ENCODE assay signal across 10 cellular contexts in the genomic region with DNA sequence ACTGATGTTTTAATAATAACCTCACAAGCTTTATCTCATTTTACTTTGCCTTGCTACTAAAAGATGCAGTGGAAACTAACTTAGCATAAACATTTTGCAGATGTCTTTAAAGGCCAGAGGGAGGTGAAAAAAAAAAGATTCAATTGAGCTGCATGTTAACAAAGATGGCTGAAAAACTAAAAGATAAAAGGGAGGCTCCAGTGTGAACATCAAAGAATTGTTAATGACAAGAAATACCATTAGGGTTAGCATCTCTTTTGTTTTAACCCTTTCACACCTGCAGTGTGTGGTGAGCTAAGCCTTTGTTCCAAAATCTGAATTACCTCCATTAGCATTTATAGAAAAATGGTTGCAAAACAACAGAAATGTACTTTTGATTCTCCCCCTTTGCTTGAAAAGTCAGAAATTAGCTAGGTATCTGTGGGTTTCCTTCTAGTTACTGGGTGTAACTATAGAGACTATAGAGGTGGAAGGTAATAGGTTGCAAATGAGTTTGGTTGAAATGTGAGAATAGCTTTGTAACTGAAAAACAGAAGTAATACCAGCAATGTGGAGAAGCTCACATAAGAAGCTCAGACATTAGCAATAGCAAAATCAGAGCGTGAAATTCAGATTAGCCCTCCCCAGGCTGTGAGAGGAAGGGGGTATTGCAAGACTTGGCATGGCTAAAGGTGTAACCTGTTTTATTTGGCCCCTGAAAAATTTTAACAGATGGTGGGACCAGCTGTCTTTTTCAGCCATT. TPM values are rescaled to one million over a fixed set of nuclear protein-coding genes. Genes with fewer than 3 reads are reported as not detected.
DNase-seq lines count a peak whose midpoint lies in the region; ATAC-seq and TF ChIP-seq lines count a peak whose summit lies in the region.
"Had no signal": no experiment of that assay in that cellular context is flagged by ENCODE, and none has a peak within 500 bp of the region (broad histone marks: within the 10 kb centered on the region; RNA-seq: fewer than 3 reads in every experiment).

No MANE protein-coding gene starts in this region.

- no peaks in the 10 kb centered on the region for H3K27me3 ChIP-seq in ectodermal cell (ENCODE audit: control insufficient read depth, insufficient read depth, low read length, poor library complexity, severe bottlenecking)
- peaks cover 29% of the 10 kb centered on the region for H3K27me3 ChIP-seq in A673 (replicated peaks; ENCODE audit: insufficient read depth, low read depth, low read length, poor library complexity)

- H3K4me1 ChIP-seq in ectodermal cell (ENCODE audit: control insufficient read depth, insufficient read depth, low read length), result peaks cover 33% of the 10 kb centered on the region
- peaks cover 11% of the 10 kb centered on the region for H3K4me1 ChIP-seq in A673 (ENCODE audit: insufficient read depth, low read length, poor library complexity, severe bottlenecking)

- TF ChIP-seq CTCF in A673 (conservative IDR thresholded peaks at IDR 0.05; ENCODE audit: low read depth, low read length), result no peak

- peak overlapping the region; percentile 80 for H3K27ac ChIP-seq in ectodermal cell (ENCODE audit: insufficient read depth, low read depth, low read length, poor library complexity, severe bottlenecking)
- no peak overlapping the region for H3K27ac ChIP-seq in A673 (ENCODE audit: low read depth, low read length, poor library complexity, severe bottlenecking)

- POLR2A ChIA-PET in A673 (lab: Charles Lee; ENCODE audit: low non-redundant PET), result interaction anchor here (0.6 kb wide), 1 partner anchor 91 kb away, joined by 3 read pairs; no protein-coding TSS in a partner anchor

- peak; percentile 91 for ATAC-seq in GM18520 (IDR thresholded peaks at IDR 0.05; ENCODE audit: unreplicated experiment)
- ATAC-seq in GM21529 (IDR thresholded peaks at IDR 0.05; ENCODE audit: unreplicated experiment), result peak; percentile 98
- ATAC-seq in HG03432 (IDR thresholded peaks at IDR 0.05; ENCODE audit: unreplicated experiment), result peak; percentile 95

- no TSS peak for BruUV-seq in A673 (replicated peaks; lab: Mats Ljungman, UMichigan)

- H3K9me3 ChIP-seq in ectodermal cell (ENCODE audit: control insufficient read depth, low read length), result no peaks in the 10 kb centered on the region
- no peaks in the 10 kb centered on the region for H3K9me3 ChIP-seq in A673 (ENCODE audit: low read depth, low read length, poor library complexity, severe bottlenecking)

- no peak overlapping the region for H3K4me3 ChIP-seq in ectodermal cell (ENCODE audit: insufficient read depth, low read depth, low read length)
- H3K4me3 ChIP-seq in A673 (ENCODE audit: low read depth, low read length, poor library complexity, severe bottlenecking), result no peak overlapping the region

- CTCF ChIA-PET in A673 (lab: Charles Lee), result no interaction called here

- 0 to 12% methylated on average over 1 of the region's 1 CpG for WGBS in ectodermal cell, 2 experiments

- no peak for DNase-seq in dermis blood vessel endothelial cell
- DNase-seq in NOMO-1 treated with dmso at 0.1 percent for 144 hours (lab: John Stamatoyannopoulos, UW; ENCODE audit: unreplicated experiment), result no peak
- no peak for DNase-seq in A673 (ENCODE audit: low spot score)
- DNase-seq in KG1 (lab: John Stamatoyannopoulos, UW), result no peak
- DNase-seq: activated CD4-positive, alpha-beta T cell treated with anti-CD3 and anti-CD28 coated beads for 1 hour; aorta had no signal

- intact Hi-C loops in A673 (cut with micrococcal nuclease; ENCODE audit: unreplicated experiment), result no loop called here

- H3K36me3 ChIP-seq in ectodermal cell (ENCODE audit: control insufficient read depth, insufficient read depth, low read length) (no peaks in the 10 kb centered on the region), A673 (ENCODE audit: insufficient read depth, low read length, poor library complexity, severe bottlenecking) (no peaks in the 10 kb centered on the region)

RNA-seq across cellular contexts. Expression of a gene that starts 34.8 kb away (rescaled TPM):
- 43.4 TPM for polyA plus RNA-seq in ectodermal cell (2013, experiment 1 of 4)
- 38.4 TPM for polyA plus RNA-seq in ectodermal cell (2013, experiment 2 of 4)
- 52.2 TPM for polyA plus RNA-seq in ectodermal cell (2013, experiment 3 of 4)
- 48.8 TPM for polyA plus RNA-seq in ectodermal cell (2013, experiment 4 of 4)
- total RNA-seq in dermis blood vessel endothelial cell, result not detected in 2 replicates
- total RNA-seq in A673 (2021), result not detected in 2 replicates
- polyA plus RNA-seq: aorta had no signal
